In genomic region chr7:129144834-129145668, GRCh38 we compare ENCODE assay signal across 8 cellular contexts. TPM values are rescaled to one million over a fixed set of nuclear protein-coding genes. Genes with fewer than 3 reads are reported as not detected.
DNase-seq lines count a peak whose midpoint lies in the region; ATAC-seq, FAIRE-seq and TF ChIP-seq lines count a peak whose summit lies in the region.

No MANE protein-coding gene starts in this region.

- H3K36me3 Mint-ChIP-seq in astrocyte (ENCODE audit: low read depth, unreplicated experiment): no peaks in the 10 kb centered on the region

- no peaks in the 10 kb centered on the region for H3K9me3 ChIP-seq in BLaER1
- no peaks in the 10 kb centered on the region for H3K9me3 ChIP-seq in astrocyte (ENCODE audit: insufficient read depth, low read depth, low read length)

- no peak overlapping the region for H2AK5ac ChIP-seq in mesendoderm (ENCODE audit: low read length)

- peak overlapping the region; percentile 83 for H3K4me3 Mint-ChIP-seq in astrocyte (ENCODE audit: unreplicated experiment)

- peak; percentile 5 for ATAC-seq in GM19455 (IDR thresholded peaks at IDR 0.05; ENCODE audit: unreplicated experiment)

- H4K8ac ChIP-seq in mesendoderm (ENCODE audit: low read depth, low read length): no peak overlapping the region

- H3K9me3 Mint-ChIP-seq in astrocyte (ENCODE audit: unreplicated experiment): peaks cover 2% of the 10 kb centered on the region

- no peak overlapping the region for H2BK5ac ChIP-seq in mesendoderm (ENCODE audit: low read length)

- peak overlapping the region; percentile 92 for H3K4me2 ChIP-seq in BLaER1
- H3K4me2 ChIP-seq in astrocyte (ENCODE audit: low read length): peak overlapping the region; percentile 88
- H3K4me2 ChIP-seq in mesendoderm (ENCODE audit: low read length): peak overlapping the region; percentile 45

- H4K5ac ChIP-seq in mesendoderm (ENCODE audit: low read length): no peak overlapping the region

- H3K27me3 ChIP-seq in BLaER1 (peaks cover 13% of the 10 kb centered on the region; the same call in 1 of the 2 replicates), astrocyte (ENCODE audit: insufficient read depth, low read length) (peaks cover 45% of the 10 kb centered on the region), mesendoderm (ENCODE audit: insufficient read depth, low read length, poor library complexity) (peaks cover 3% of the 10 kb centered on the region)

- H3K79me2 ChIP-seq in astrocyte (ENCODE audit: insufficient read depth, low read length) (no peaks in the 10 kb centered on the region), mesendoderm (ENCODE audit: control insufficient read depth, insufficient read depth, low read length) (no peaks in the 10 kb centered on the region)

- H3K4me1 ChIP-seq in BLaER1: peaks cover 57% of the 10 kb centered on the region
- H3K4me1 ChIP-seq in astrocyte (ENCODE audit: insufficient read depth, low read length): peaks cover 3% of the 10 kb centered on the region
- H3K4me1 ChIP-seq in mesendoderm (ENCODE audit: control insufficient read depth, low read depth, low read length): no peaks in the 10 kb centered on the region
- peaks cover 4% of the 10 kb centered on the region for H3K4me1 ChIP-seq in urinary bladder (ENCODE audit: insufficient read depth)

- peak; percentile 58 for TF ChIP-seq CTCF in LNCAP (IDR thresholded peaks at IDR 0.05)
- TF ChIP-seq CTCF in astrocyte (IDR thresholded peaks at IDR 0.05; ENCODE audit: insufficient read depth, low read depth, low read length): no peak

- H3K4me1 Mint-ChIP-seq in astrocyte (ENCODE audit: low read depth, unreplicated experiment): no peaks in the 10 kb centered on the region

- DNase-seq in astrocyte (ENCODE audit: low read depth): no peak
- no peak for DNase-seq in mesendoderm
- DNase-seq in NCI-H1105 treated with DMSO at 0.1 percent for 48 hours (lab: John Stamatoyannopoulos, UW): no peak
- no peak for DNase-seq in cerebellar nuclear complex (lab: John Stamatoyannopoulos, UW)

- peak overlapping the region; percentile 88 for H3K4me3 ChIP-seq in BLaER1
- H3K4me3 ChIP-seq in astrocyte (ENCODE audit: insufficient read depth, low read depth, low read length): peak overlapping the region; percentile 57
- H3K4me3 ChIP-seq in mesendoderm (ENCODE audit: low read length): peak overlapping the region; percentile 8
- peak overlapping the region; percentile 87 for H3K4me3 ChIP-seq in urinary bladder (ENCODE audit: low read depth, low read length)

- peak overlapping the region; percentile 72 for H3K27ac ChIP-seq in BLaER1
- no peak overlapping the region for H3K27ac ChIP-seq in astrocyte (ENCODE audit: low read depth, low read length)
- H3K27ac ChIP-seq in mesendoderm (ENCODE audit: low read depth, low read length): no peak overlapping the region
- no peak overlapping the region for H3K27ac ChIP-seq in urinary bladder (ENCODE audit: low read depth)

- H4K20me1 ChIP-seq in BLaER1 (no peaks in the 10 kb centered on the region; the same call in 1 of the 2 replicates), astrocyte (ENCODE audit: insufficient read depth, low read length) (no peaks in the 10 kb centered on the region)

- peak overlapping the region; percentile 43 for H3K18ac ChIP-seq in mesendoderm (ENCODE audit: low read length)

- H3K56ac ChIP-seq in mesendoderm (ENCODE audit: low read length): peak overlapping the region; percentile 37

- no peak overlapping the region for H3K4ac ChIP-seq in mesendoderm (ENCODE audit: low read depth, low read length)

- no peak overlapping the region for H2BK120ac ChIP-seq in mesendoderm (ENCODE audit: low read depth, low read length)

- peak overlapping the region; percentile 47 for H2AFZ ChIP-seq in astrocyte (ENCODE audit: low read depth, low read length)

- H3K9ac ChIP-seq in BLaER1: peak overlapping the region; percentile 82
- peak overlapping the region; percentile 41 for H3K9ac ChIP-seq in astrocyte (ENCODE audit: low read length)
- H3K9ac ChIP-seq in mesendoderm (ENCODE audit: low read length): peak overlapping the region; percentile 48

- peaks cover 5% of the 10 kb centered on the region; the same call in 1 of the 2 replicates for H3K36me3 ChIP-seq in BLaER1
- no peaks in the 10 kb centered on the region for H3K36me3 ChIP-seq in astrocyte (ENCODE audit: insufficient read depth, low read length)
- no peaks in the 10 kb centered on the region for H3K36me3 ChIP-seq in mesendoderm (ENCODE audit: control insufficient read depth, insufficient read depth, low read length)
- H3K36me3 ChIP-seq in urinary bladder (ENCODE audit: insufficient read depth): no peaks in the 10 kb centered on the region

- H3K27ac Mint-ChIP-seq in astrocyte (ENCODE audit: unreplicated experiment): no peak overlapping the region

- WGBS in mesendoderm (ENCODE audit: extremely low coverage, insufficient coverage, low lambda C conversion rate): no CpG with 5 or more reads among the region's 58 CpGs
- WGBS in urinary bladder: 8% methylated on average over 58 of the region's 58 CpGs

- H3K23ac ChIP-seq in mesendoderm (ENCODE audit: low read length): no peak overlapping the region

- no peak overlapping the region for H2BK15ac ChIP-seq in mesendoderm (replicated peaks; ENCODE audit: low read depth)

- H3K27me3 Mint-ChIP-seq in astrocyte (ENCODE audit: low read depth, unreplicated experiment): peaks cover 44% of the 10 kb centered on the region

- FAIRE-seq in astrocyte (lab: Jason Lieb, UNC): no peak

- no peaks in the 10 kb centered on the region for H3K79me1 ChIP-seq in mesendoderm (ENCODE audit: low read length)

RNA-seq across cellular contexts. Expression of gene TSPAN33, which starts 0.5 kb away (rescaled TPM):
- total RNA-seq in astrocyte: 6.5 and 6.8 TPM in 2 replicates
- polyA plus RNA-seq in mesendoderm (2013, experiment 1 of 2): 12.9 TPM
- 13.3 TPM for polyA plus RNA-seq in mesendoderm (2013, experiment 2 of 2)
- 9.5 TPM for total RNA-seq in urinary bladder
- 15.6 TPM for polyA plus RNA-seq in urinary bladder

RNA-seq across cellular contexts. Expression of gene SMO, which starts 43.4 kb away (rescaled TPM):
- total RNA-seq in astrocyte: 20.0 and 22.6 TPM in 2 replicates
- polyA plus RNA-seq in mesendoderm (2013, experiment 1 of 2): 29.4 TPM
- 30.0 TPM for polyA plus RNA-seq in mesendoderm (2013, experiment 2 of 2)
- 35.2 TPM for total RNA-seq in urinary bladder
- polyA plus RNA-seq in urinary bladder: 16.7 TPM

Comparison
In these comparisons a context has a peak if more than half of its experiments do, and no peak if none do; other contexts are left out.
1. H3K4me3 ChIP-seq: peak in every context shown above with its lines; median percentile 88 in BLaER1; 87 in urinary bladder; 57 in astrocyte; 8 in mesendoderm.